In genomic region chr12:80917651-80918050, GRCh38 we compare ENCODE assay signal across 14 cellular contexts. TPM values are rescaled to one million over a fixed set of nuclear protein-coding genes. Genes with fewer than 3 reads are reported as not detected.
DNase-seq lines count a peak whose midpoint lies in the region; ATAC-seq and TF ChIP-seq lines count a peak whose summit lies in the region.
"Had no signal": no experiment of that assay in that cellular context is flagged by ENCODE, and none has a peak within 500 bp of the region (broad histone marks: within the 10 kb centered on the region; RNA-seq: fewer than 3 reads in every experiment).

No MANE protein-coding gene starts in this region.

- ATAC-seq in left lobe of liver (peak; percentile 93), right lobe of liver (peak; percentile 94 to 98 (median 95)), HG03520 (IDR thresholded peaks at IDR 0.05; ENCODE audit: unreplicated experiment) (no peak), HG02763 (IDR thresholded peaks at IDR 0.05; ENCODE audit: unreplicated experiment) (no peak)
- ATAC-seq: CD8-positive, alpha-beta T cell had no signal

- H3K27me3 ChIP-seq in right lobe of liver, result no peaks in the 10 kb centered on the region

- TF ChIP-seq CTCF in C4-2B (conservative IDR thresholded peaks at IDR 0.05) (no peak), right lobe of liver (IDR thresholded peaks at IDR 0.05) (no peak)

- peak overlapping the region; percentile 33; the same call in 1 of the 2 replicates for H3K27ac ChIP-seq in C4-2B
- peak overlapping the region; percentile 43 to 89 (median 69) for H3K27ac ChIP-seq in right lobe of liver

- TF ChIP-seq POLR2A in right lobe of liver (IDR thresholded peaks at IDR 0.05), result no peak

- intact Hi-C loops in right lobe of liver (cut with DNase I), result no loop called here

- H3K4me1 ChIP-seq in right lobe of liver, result peaks cover 0 to 26% (median 8%) of the 10 kb centered on the region in 4 donors
- H3K4me1 ChIP-seq: Caco-2 had no signal

- no peaks in the 10 kb centered on the region for H3K9me3 ChIP-seq in right lobe of liver
- H3K9me3 ChIP-seq: Caco-2 had no signal

- no peaks in the 10 kb centered on the region for H3K36me3 ChIP-seq in right lobe of liver

- H3K4me3 ChIP-seq in right lobe of liver, result no peak overlapping the region

- DNase-seq in left lobe of liver (ENCODE audit: low spot score), result peak; percentile 56
- peak in 1 of 3 donors; percentile 65 for DNase-seq in right lobe of liver
- DNase-seq in SK-N-DZ (ENCODE audit: low spot score), result no peak
- no peak for DNase-seq in NCI-H510A treated with DMSO at 0.1 percent for 48 hours (lab: John Stamatoyannopoulos, UW)
- DNase-seq: Caco-2; CD4-positive, CD25-positive, alpha-beta regulatory T cell; CD8-positive, alpha-beta T cell; DMS153; DND-41; GOT3; HCEC 1CT had no signal

- WGBS in right lobe of liver (ENCODE audit: insufficient coverage, low coverage, low lambda C conversion rate, missing lambda C conversion rate), result 27% methylated on average over 3 of the region's 3 CpGs

RNA-seq across cellular contexts. Expression of gene LIN7A, which starts 20.1 kb away (rescaled TPM):
- total RNA-seq in left lobe of liver, result 9.5 TPM
- 10 to 100 TPM; 13.4 to 23.0 (median 20.2) TPM for total RNA-seq in right lobe of liver
- polyA plus RNA-seq in SK-N-DZ (2014; cell fraction: cytosol; rRNA removed), result 10.1 and 10.8 TPM in 2 replicates
- polyA plus RNA-seq in SK-N-DZ (2014; cell fraction: nucleus; rRNA removed), result 13.2 and 14.8 TPM in 2 replicates
- total RNA-seq: CD8-positive, alpha-beta T cell had no signal

Comparison
In these comparisons a context has a peak if more than half of its experiments do, and no peak if none do; other contexts are left out.
1. ATAC-seq: peak in left lobe of liver (single experiment) and right lobe of liver (4 of 4); none in HG03520 (single experiment) and HG02763 (single experiment).